25 cellular contexts compared by ENCODE assay signal in genomic region chr18:21979171-21979560, GRCh38.
DNase-seq lines count a peak whose midpoint lies in the region; ATAC-seq, FAIRE-seq and TF ChIP-seq lines count a peak whose summit lies in the region.
"Had no signal": no experiment of that assay in that cellular context is flagged by ENCODE, and none has a peak within 500 bp of the region (broad histone marks: within the 10 kb centered on the region; RNA-seq: fewer than 3 reads in every experiment).

No MANE protein-coding gene starts in this region.

- no peaks in the 10 kb centered on the region for H3K23me2 ChIP-seq in H1 (ENCODE audit: low read depth, low read length)

- H2AK5ac ChIP-seq in H1 (ENCODE audit: low read depth, low read length) = no peak overlapping the region

- H3K4me1 ChIP-seq in cardiac muscle cell (ENCODE audit: low read depth) = peaks cover 36% of the 10 kb centered on the region
- H3K4me1 ChIP-seq in H1 (replicated peaks in 1 of 4; ENCODE audit: control insufficient read depth in 3 of 4, insufficient read depth in 4 of 4, low read length in 3 of 4) = peaks cover 3 to 4% (median 3%) of the 10 kb centered on the region in 4 experiments; a peak in 5 of 7 replicates
- peaks cover 23% of the 10 kb centered on the region for H3K4me1 ChIP-seq in mucosa of stomach (ENCODE audit: control insufficient read depth, insufficient read depth, low read length)

- 0 out of 2 replicates have a peak overlapping the region, but pooled peaks have one; percentile 32 for H2BK20ac ChIP-seq in H1 (ENCODE audit: low read length)

- H3K9me3 Mint-ChIP-seq in activated T-cell treated with anti-CD3 and anti-CD28 coated beads, Interleukin-2, amount 50 U/mL, for 4 hours = no peaks in the 10 kb centered on the region
- H3K9me3 Mint-ChIP-seq: CD8-positive, alpha-beta memory T cell had no signal

- H2BK12ac ChIP-seq in H1 (ENCODE audit: low read depth, low read length) = no peak overlapping the region

- DNase-seq in cardiac muscle cell (ENCODE audit: low read depth in 1 of 2, low spot score in 1 of 2) (peak in 1 of 2 donors; percentile 72), cardiac septum (ENCODE audit: low spot score) (no peak), H1 (ENCODE audit: low read depth in 1 of 2, low spot score in 2 of 2) (no peak), NCI-H226 (no peak), OCI-M1 (lab: John Stamatoyannopoulos, UW) (no peak), GM19238 (ENCODE audit: insufficient read length, low spot score) (no peak)
- no peak for DNase-seq in activated T-cell treated with anti-CD3 and anti-CD28 coated beads, Interleukin-2, amount 50 U/mL, for 4 hours
- DNase-seq: CD8-positive, alpha-beta memory T cell; DMS53; GF-D8; Karpas-422; MV-4-11; NCI-H1105 treated with DMSO at 0.1 percent for 48 hours; NCI-H187; NCI-H69; NK-92 treated with Interleukin-12 subunit alpha and Interleukin-12 subunit beta, amount 100 ng/mL, for 24 hours; SIG-M5 had no signal

- no peak overlapping the region for H3K56ac ChIP-seq in H1 (replicated peaks; ENCODE audit: insufficient read length, low read depth, low read length)

- no peak for TF ChIP-seq POLR2A in H1 (IDR thresholded peaks at IDR 0.05; ENCODE audit: control extremely low read depth in 1 of 2, low read depth in 2 of 2, low read length in 2 of 2)

- H3K27me3 ChIP-seq in cardiac muscle cell (no peaks in the 10 kb centered on the region), H1 (replicated peaks in 1 of 4; ENCODE audit: control insufficient read depth in 3 of 4, extremely low read depth in 1 of 4, insufficient read depth in 3 of 4, low read length in 3 of 4) (no peaks in the 10 kb centered on the region), mucosa of stomach (ENCODE audit: control insufficient read depth, insufficient read depth, low read length) (no peaks in the 10 kb centered on the region)

- no peak overlapping the region for H3K23ac ChIP-seq in H1 (ENCODE audit: insufficient read length)

- no peak overlapping the region for H3K4me2 ChIP-seq in H1 (ENCODE audit: insufficient read depth in 1 of 2, low read depth in 2 of 2, low read length in 2 of 2)

- H3K79me2 ChIP-seq in H1 (ENCODE audit: control insufficient read depth in 1 of 2, insufficient read depth in 2 of 2, low read length in 2 of 2) = no peaks in the 10 kb centered on the region

- peak overlapping the region; percentile 87 for H3K27ac ChIP-seq in cardiac muscle cell
- H3K27ac ChIP-seq in H1 (ENCODE audit: low read depth, low read length) = no peak overlapping the region
- H3K27ac ChIP-seq: C4-2B had no signal

- H4K5ac ChIP-seq in H1 (ENCODE audit: insufficient read length, low read depth, low read length) = no peak overlapping the region

- H3K4me3 Mint-ChIP-seq in activated T-cell treated with anti-CD3 and anti-CD28 coated beads, Interleukin-2, amount 50 U/mL, for 4 hours = no peak overlapping the region
- H3K4me3 Mint-ChIP-seq: CD8-positive, alpha-beta memory T cell; IgD-negative memory B cell had no signal

- TF ChIP-seq EP300 in H1 (IDR thresholded peaks at IDR 0.05; ENCODE audit: borderline replicate concordance in 1 of 2, low read depth in 2 of 2, low read length in 2 of 2) = no peak

- H3K36me3 ChIP-seq in cardiac muscle cell (no peaks in the 10 kb centered on the region), H1 (ENCODE audit: control insufficient read depth in 2 of 4, insufficient read depth in 4 of 4, low read length in 3 of 4) (no peaks in the 10 kb centered on the region), mucosa of stomach (ENCODE audit: control insufficient read depth, insufficient read depth, low read length) (no peaks in the 10 kb centered on the region)
- H3K36me3 ChIP-seq: HAP-1 had no signal

- H3K18ac ChIP-seq in H1 (ENCODE audit: extremely low read depth, low read length) = no peak overlapping the region

- no peak for ATAC-seq in activated T-cell treated with anti-CD3 and anti-CD28 coated beads, Interleukin-2, amount 50 U/mL, for 4 hours
- ATAC-seq: Panc1, SK-N-SH treated with all-trans-retinoic acid at 6 μM for 48 hours had no signal

- H3K4ac ChIP-seq in H1 (replicated peaks; ENCODE audit: insufficient read length, low read depth, low read length) = no peak overlapping the region

- no peaks in the 10 kb centered on the region for H3K9me3 ChIP-seq in cardiac muscle cell (ENCODE audit: low read depth)
- no peaks in the 10 kb centered on the region for H3K9me3 ChIP-seq in H1 (ENCODE audit: insufficient read depth in 2 of 2, low read depth in 1 of 2, low read length in 1 of 2)
- no peaks in the 10 kb centered on the region for H3K9me3 ChIP-seq in mucosa of stomach (ENCODE audit: control insufficient read depth, low read length)
- H3K9me3 ChIP-seq: HAP-1 had no signal

- H2BK15ac ChIP-seq in H1 (ENCODE audit: low read length) = no peak overlapping the region

- CTCF ChIA-PET in H1 (lab: Charles Lee; ENCODE audit: partially characterized antibody) = interaction anchor here (1.1 kb wide), 1 partner anchor 24 kb away, joined by 3 read pairs; no protein-coding TSS in a partner anchor

- no peaks in the 10 kb centered on the region for H3K79me1 ChIP-seq in H1 (ENCODE audit: low read depth, low read length)

- H3K9ac ChIP-seq in H1 (replicated peaks in 1 of 4; ENCODE audit: extremely low read depth in 1 of 4, low read depth in 3 of 4, low read length in 3 of 4) = no peak overlapping the region
- peak overlapping the region; percentile 67 for H3K9ac ChIP-seq in mucosa of stomach (ENCODE audit: low read length)

- 98% methylated on average over 4 of the region's 4 CpGs; no CpG with 5 or more reads in 1 of the 2 experiments for WGBS in H1 (ENCODE audit: extremely low coverage in 1 of 2, insufficient coverage in 1 of 2, insufficient read length in 1 of 2, insufficient replicate concordance in 2 of 2, low coverage in 1 of 2, low lambda C conversion rate in 2 of 2, missing lambda C conversion rate in 1 of 2), 2 experiments

- TF ChIP-seq CTCF in cardiac muscle cell (IDR thresholded peaks at IDR 0.05; ENCODE audit: low read depth, low read length) = no peak
- TF ChIP-seq CTCF in H1 (IDR thresholded peaks at IDR 0.05; ENCODE audit: control extremely low read depth in 1 of 3, insufficient read depth in 1 of 3, low read depth in 1 of 3, low read length in 3 of 3) = no peak; a peak in 1 of 4 replicates

- no peak overlapping the region for H2BK5ac ChIP-seq in H1 (ENCODE audit: low read depth, low read length)

- POLR2A ChIA-PET in H1 (lab: Charles Lee; ENCODE audit: partially characterized antibody) = no interaction called here

- no peak overlapping the region for H3K14ac ChIP-seq in H1 (ENCODE audit: insufficient read length)

- H4K91ac ChIP-seq in H1 (replicated peaks; ENCODE audit: insufficient read length, low read length) = peak overlapping the region; percentile 70

- no peaks in the 10 kb centered on the region for H3K36me3 Mint-ChIP-seq in activated T-cell treated with anti-CD3 and anti-CD28 coated beads, Interleukin-2, amount 50 U/mL, for 4 hours (ENCODE audit: insufficient read depth)
- H3K36me3 Mint-ChIP-seq: CD8-positive, alpha-beta memory T cell had no signal

- intact Hi-C loops in cardiac septum (cut with DNase I) = no loop called here

- FAIRE-seq in H1 (lab: Jason Lieb, UNC) = no peak
- FAIRE-seq: D721Med, HTR-8/SVneo had no signal

- H3K4me1 Mint-ChIP-seq in activated T-cell treated with anti-CD3 and anti-CD28 coated beads, Interleukin-2, amount 50 U/mL, for 4 hours (ENCODE audit: low read depth) = no peaks in the 10 kb centered on the region
- H3K4me1 Mint-ChIP-seq: CD8-positive, alpha-beta memory T cell; IgD-negative memory B cell had no signal

- no peaks in the 10 kb centered on the region for H3K27me3 Mint-ChIP-seq in activated T-cell treated with anti-CD3 and anti-CD28 coated beads, Interleukin-2, amount 50 U/mL, for 4 hours (ENCODE audit: low read depth)

- no peak overlapping the region for H2BK120ac ChIP-seq in H1 (replicated peaks; ENCODE audit: low read depth, low read length)

- H3K4me3 ChIP-seq in cardiac muscle cell (no peak overlapping the region), H1 (ENCODE audit: extremely low read depth in 1 of 4, insufficient read depth in 2 of 4, low read depth in 3 of 4, low read length in 4 of 4) (no peak overlapping the region), mucosa of stomach (ENCODE audit: low read length) (no peak overlapping the region)
- H3K4me3 ChIP-seq: HAP-1 had no signal

- H2AFZ ChIP-seq in H1 (ENCODE audit: low read length) = 0 out of 2 replicates have a peak overlapping the region, but pooled peaks have one; percentile 30

- TF ChIP-seq RAD21 in H1 (IDR thresholded peaks at IDR 0.05 in 1 of 2, conservative IDR thresholded peaks at IDR 0.05 in 1 of 2; ENCODE audit: low read depth in 2 of 2, low read length in 2 of 2) = no peak

- no peak overlapping the region for H4K8ac ChIP-seq in H1 (ENCODE audit: extremely low read depth, insufficient read depth, low read length)

- no peaks in the 10 kb centered on the region for H4K20me1 ChIP-seq in H1 (replicated peaks in 1 of 2; ENCODE audit: control insufficient read depth in 1 of 2, insufficient read depth in 2 of 2, low read length in 2 of 2)

TF ChIP-seq in H1, 55 proteins besides CTCF, POLR2A, EP300 and RAD21:
- TF ChIP-seq JUND (IDR thresholded peaks at IDR 0.05; ENCODE audit: low read length) (no peak), BCL11A (IDR thresholded peaks at IDR 0.05; ENCODE audit: low read depth in 2 of 2, low read length in 2 of 2) (no peak)
